Comparison of ENCODE assay signal across 17 cellular contexts in genomic region chr18:74375999-74376398, GRCh38.
DNase-seq lines count a peak whose midpoint lies in the region; ATAC-seq and TF ChIP-seq lines count a peak whose summit lies in the region.
"Had no signal": no experiment of that assay in that cellular context is flagged by ENCODE, and none has a peak within 500 bp of the region (broad histone marks: within the 10 kb centered on the region; RNA-seq: fewer than 3 reads in every experiment).

No MANE protein-coding gene starts in this region.

- TF ChIP-seq CTCF in kidney epithelial cell (IDR thresholded peaks at IDR 0.05; ENCODE audit: insufficient read depth, low read length, poor library complexity, severe bottlenecking), result no peak
- TF ChIP-seq CTCF in BE2C (IDR thresholded peaks at IDR 0.05; ENCODE audit: low read depth, low read length), result no peak

- H3K4me3 Mint-ChIP-seq in CD4-positive, CD25-positive, alpha-beta regulatory T cell, result no peak overlapping the region
- H3K4me3 Mint-ChIP-seq: activated B cell treated with CpG ODN at 0.5 μM for 24 hours; natural killer cell treated with Interleukin-12 subunit alpha and Interleukin-12 subunit beta and Interleukin-15 and Interleukin-18, amount 100 ng/mL, for 72 hours had no signal

- H3K4me1 ChIP-seq in CD4-positive, CD25-positive, alpha-beta regulatory T cell (ENCODE audit: control insufficient read depth, insufficient read depth, low read length, poor library complexity, severe bottlenecking), result peaks cover 35% of the 10 kb centered on the region
- no peaks in the 10 kb centered on the region for H3K4me1 ChIP-seq in BE2C
- no peaks in the 10 kb centered on the region for H3K4me1 ChIP-seq in SJCRH30
- H3K4me1 ChIP-seq: HAP-1 had no signal

- no peak for ATAC-seq in CD4-positive, CD25-positive, alpha-beta regulatory T cell (ENCODE audit: low read depth in 2 of 2)
- no peak for ATAC-seq in HG03442 (IDR thresholded peaks at IDR 0.05; ENCODE audit: unreplicated experiment)
- ATAC-seq: natural killer cell treated with Interleukin-12 subunit alpha and Interleukin-12 subunit beta and Interleukin-15 and Interleukin-18, amount 100 ng/mL, for 72 hours had no signal

- no peaks in the 10 kb centered on the region for H3K27me3 ChIP-seq in CD4-positive, CD25-positive, alpha-beta regulatory T cell (ENCODE audit: control insufficient read depth, insufficient read depth, low read length)
- H3K27me3 ChIP-seq in kidney epithelial cell (ENCODE audit: control insufficient read depth, insufficient read depth, low read length) (no peaks in the 10 kb centered on the region), BE2C (no peaks in the 10 kb centered on the region), SJCRH30 (no peaks in the 10 kb centered on the region)
- H3K27me3 ChIP-seq: tibial nerve had no signal

- no peaks in the 10 kb centered on the region for H3K9me3 ChIP-seq in CD4-positive, CD25-positive, alpha-beta regulatory T cell (ENCODE audit: control insufficient read depth in 2 of 2, low read length in 2 of 2)
- no peaks in the 10 kb centered on the region for H3K9me3 ChIP-seq in BE2C
- no peaks in the 10 kb centered on the region for H3K9me3 ChIP-seq in SJCRH30 (replicated peaks)
- H3K9me3 ChIP-seq: HAP-1, tibial nerve had no signal

- peaks cover 3% of the 10 kb centered on the region for H3K36me3 Mint-ChIP-seq in CD4-positive, CD25-positive, alpha-beta regulatory T cell
- H3K36me3 Mint-ChIP-seq: natural killer cell treated with Interleukin-12 subunit alpha and Interleukin-12 subunit beta and Interleukin-15 and Interleukin-18, amount 100 ng/mL, for 72 hours had no signal

- H3K27ac ChIP-seq in CD4-positive, CD25-positive, alpha-beta regulatory T cell (ENCODE audit: insufficient read depth, low read length, poor library complexity, severe bottlenecking), result no peak overlapping the region
- no peak overlapping the region for H3K27ac ChIP-seq in SJCRH30
- H3K27ac ChIP-seq: coronary artery had no signal

- peaks cover 0 to 3% (median 0%) of the 10 kb centered on the region in 7 donors for H3K9me3 Mint-ChIP-seq in CD4-positive, CD25-positive, alpha-beta regulatory T cell
- H3K9me3 Mint-ChIP-seq: activated B cell treated with CpG ODN at 0.5 μM for 24 hours; natural killer cell treated with Interleukin-12 subunit alpha and Interleukin-12 subunit beta and Interleukin-15 and Interleukin-18, amount 100 ng/mL, for 72 hours had no signal

- peaks cover 3% of the 10 kb centered on the region for H3K27me3 Mint-ChIP-seq in CD4-positive, CD25-positive, alpha-beta regulatory T cell

- DNase-seq in ACHN (peak; percentile 92), MV-4-11 (lab: John Stamatoyannopoulos, UW) (peak; percentile 32), kidney epithelial cell (ENCODE audit: low read depth) (peak; percentile 95), BE2C (no peak), NCI-H1105 treated with DMSO at 0.1 percent for 48 hours (lab: John Stamatoyannopoulos, UW) (no peak), SJCRH30 (no peak)
- no peak for DNase-seq in CD4-positive, CD25-positive, alpha-beta regulatory T cell
- DNase-seq: activated B cell treated with CpG ODN at 0.5 μM for 24 hours; erythroblast; KBM-7; NCI-H1436 treated with DMSO at 0.1 percent for 48 hours; stimulated activated CD4-positive, alpha-beta T cell treated with anti-CD3 and anti-CD28 coated beads, Interleukin-2, amount 100 ng/mL, for 48 hours had no signal

- no peaks in the 10 kb centered on the region for H3K36me3 ChIP-seq in CD4-positive, CD25-positive, alpha-beta regulatory T cell (ENCODE audit: control insufficient read depth, insufficient read depth, low read length)
- H3K36me3 ChIP-seq in kidney epithelial cell (ENCODE audit: control insufficient read depth, insufficient read depth, low read length) (no peaks in the 10 kb centered on the region), BE2C (no peaks in the 10 kb centered on the region), SJCRH30 (no peaks in the 10 kb centered on the region)
- H3K36me3 ChIP-seq: HAP-1, tibial nerve had no signal

- peaks cover 19 to 64% (median 39%) of the 10 kb centered on the region in 4 donors for H3K4me1 Mint-ChIP-seq in CD4-positive, CD25-positive, alpha-beta regulatory T cell

- H3K27ac Mint-ChIP-seq in CD4-positive, CD25-positive, alpha-beta regulatory T cell, result peak overlapping the region in 2 of 3 donors; percentile 79 to 90
- H3K27ac Mint-ChIP-seq: activated B cell treated with CpG ODN at 0.5 μM for 24 hours; natural killer cell treated with Interleukin-12 subunit alpha and Interleukin-12 subunit beta and Interleukin-15 and Interleukin-18, amount 100 ng/mL, for 72 hours had no signal

- in situ Hi-C loops in ACHN (cut with HindIII; ENCODE audit: low pct_ligation_motif_present, low pct_unique_long_range_greater_than_20kb, low sequenced_read_pairs), result no loop called here

- no peak overlapping the region for H3K4me3 ChIP-seq in CD4-positive, CD25-positive, alpha-beta regulatory T cell (ENCODE audit: low read depth, low read length)
- H3K4me3 ChIP-seq in kidney epithelial cell (ENCODE audit: low read depth, low read length), result no peak overlapping the region
- H3K4me3 ChIP-seq in BE2C (ENCODE audit: low read depth, low read length), result no peak overlapping the region
- H3K4me3 ChIP-seq in SJCRH30, result no peak overlapping the region
- H3K4me3 ChIP-seq: coronary artery, HAP-1, tibial nerve had no signal

Comparison
In these comparisons a context has a peak if more than half of its experiments do, and no peak if none do; other contexts are left out.
1. DNase-seq: peak in ACHN (single experiment), MV-4-11 (single experiment) and kidney epithelial cell (single experiment); none in CD4-positive, CD25-positive, alpha-beta regulatory T cell (0 of 3), BE2C (single experiment), NCI-H1105 treated with DMSO at 0.1 percent for 48 hours (single experiment) and SJCRH30 (0 of 2).